6 cellular contexts compared by ENCODE assay signal in genomic region chr10:51489009-51489408, GRCh38.
"Had no signal": no experiment of that assay in that cellular context is flagged by ENCODE, and none has a peak within 500 bp of the region (broad histone marks: within the 10 kb centered on the region; RNA-seq: fewer than 3 reads in every experiment).

No MANE protein-coding gene starts in this region.

- H3K36me3 Mint-ChIP-seq: IgD-negative memory B cell had no signal

- H3K9me3 Mint-ChIP-seq: H9 had no signal

- FAIRE-seq: HTR-8/SVneo had no signal

- H3K4me1 Mint-ChIP-seq: IgD-negative memory B cell had no signal

- H3K4me3 ChIP-seq: GM23248 had no signal

- H3K27me3 Mint-ChIP-seq: IgD-negative memory B cell had no signal

- DNase-seq: GM23248, GOT3, H9, HCEC 1CT had no signal

- H3K27ac ChIP-seq: GM23248 had no signal

- H3K4me3 Mint-ChIP-seq: H9, IgD-negative memory B cell had no signal

- H3K27ac Mint-ChIP-seq: H9, IgD-negative memory B cell had no signal
